ENCODE assay signal across 8 cellular contexts in genomic region chr15:64153480-64154367, GRCh38. TPM values are rescaled to one million over a fixed set of nuclear protein-coding genes. Genes with fewer than 3 reads are reported as not detected.
DNase-seq lines count a peak whose midpoint lies in the region; ATAC-seq and TF ChIP-seq lines count a peak whose summit lies in the region.

No MANE protein-coding gene starts in this region.

- H3K9me3 Mint-ChIP-seq in GM23338 = no peaks in the 10 kb centered on the region; the same call in 2 of the 3 replicates
- H3K9me3 Mint-ChIP-seq in activated T-helper 1 cell treated with anti-CD3 and anti-CD28 coated beads, Interleukin-12 subunit alpha, Interleukin-12 subunit beta, Interleukin-2, Interleukin-4 antibody, amounts not matched to agents 30 ng/mL and 10 ng/mL and 1 ng/mL, durations not matched to agents 14 hours and 24 hours and 36 hours = no peaks in the 10 kb centered on the region

- peak overlapping the region; percentile 89 for H3K27ac ChIP-seq in GM23338 (ENCODE audit: low read depth)
- H3K27ac ChIP-seq in neural cell (ENCODE audit: low read length) = no peak overlapping the region
- H3K27ac ChIP-seq in stomach = peak overlapping the region in 3 of 5 donors; percentile 33 to 49 (median 43)

- peak overlapping the region; percentile 12 for H3K9ac ChIP-seq in neural cell (ENCODE audit: low read length)

- TF ChIP-seq RAD21 in neural cell (conservative IDR thresholded peaks at IDR 0.05) = peak; percentile 74

- no peaks in the 10 kb centered on the region for H3K9me3 ChIP-seq in neural cell (ENCODE audit: low read length)
- no peaks in the 10 kb centered on the region for H3K9me3 ChIP-seq in stomach

- H3K4me1 Mint-ChIP-seq in GM23338 = peaks cover 18% of the 10 kb centered on the region
- H3K4me1 Mint-ChIP-seq in activated T-helper 1 cell treated with anti-CD3 and anti-CD28 coated beads, Interleukin-12 subunit alpha, Interleukin-12 subunit beta, Interleukin-2, Interleukin-4 antibody, amounts not matched to agents 30 ng/mL and 10 ng/mL and 1 ng/mL, durations not matched to agents 14 hours and 24 hours and 36 hours (ENCODE audit: low read depth) = peaks cover 25% of the 10 kb centered on the region

- DNase-seq in EL (peak; percentile 84), GM23338 (ENCODE audit: low spot score) (peak; percentile 91), LHCN-M2 (ENCODE audit: low read depth) (peak; percentile 76), RKO (ENCODE audit: low spot score) (peak; percentile 82), fibroblast of the aortic adventitia (ENCODE audit: low read depth) (peak; percentile 84), stomach (peak; percentile 94)
- peak; percentile 87 for DNase-seq in activated T-helper 1 cell treated with anti-CD3 and anti-CD28 coated beads, Interleukin-12 subunit alpha, Interleukin-12 subunit beta, Interleukin-2, Interleukin-4 antibody, amounts not matched to agents 30 ng/mL and 10 ng/mL and 1 ng/mL, durations not matched to agents 14 hours and 24 hours and 36 hours (ENCODE audit: low spot score)

- H3K4me2 ChIP-seq in GM23338 (peak overlapping the region; percentile 94), neural cell (ENCODE audit: low read length) (no peak overlapping the region)

- TF ChIP-seq CTCF in GM23338 (conservative IDR thresholded peaks at IDR 0.05; ENCODE audit: low read depth in 2 of 2) = peak; percentile 93 to 98
- TF ChIP-seq CTCF in fibroblast of the aortic adventitia (IDR thresholded peaks at IDR 0.05; ENCODE audit: insufficient read depth, low read length) = peak; percentile 99
- TF ChIP-seq CTCF in neural cell (IDR thresholded peaks at IDR 0.05; ENCODE audit: poor library complexity, severe bottlenecking) = peak; percentile 93
- peak in 5 of 7 experiments; percentile 92 to 99 (median 97) for TF ChIP-seq CTCF in stomach (IDR thresholded peaks at IDR 0.05)

- H3K36me3 ChIP-seq in GM23338 (ENCODE audit: insufficient read depth) = peaks cover 34% of the 10 kb centered on the region
- no peaks in the 10 kb centered on the region for H3K36me3 ChIP-seq in neural cell (ENCODE audit: insufficient read depth, low read length)
- peaks cover 36 to 50% (median 49%) of the 10 kb centered on the region in 4 donors for H3K36me3 ChIP-seq in stomach

- H3K4me3 Mint-ChIP-seq in GM23338 = peak overlapping the region; percentile 68
- peak overlapping the region; percentile 80 for H3K4me3 Mint-ChIP-seq in activated T-helper 1 cell treated with anti-CD3 and anti-CD28 coated beads, Interleukin-12 subunit alpha, Interleukin-12 subunit beta, Interleukin-2, Interleukin-4 antibody, amounts not matched to agents 30 ng/mL and 10 ng/mL and 1 ng/mL, durations not matched to agents 14 hours and 24 hours and 36 hours

- H3K9me2 ChIP-seq in GM23338 (ENCODE audit: insufficient read depth) = no peaks in the 10 kb centered on the region
- H3K9me2 ChIP-seq in neural cell (ENCODE audit: insufficient read depth, low read length) = no peaks in the 10 kb centered on the region

- no peaks in the 10 kb centered on the region for H3K79me2 ChIP-seq in GM23338 (replicated peaks; ENCODE audit: insufficient read depth)
- H3K79me2 ChIP-seq in neural cell (replicated peaks; ENCODE audit: insufficient read depth, low read length) = no peaks in the 10 kb centered on the region

- intact Hi-C loops in activated T-helper 1 cell treated with anti-CD3 and anti-CD28 coated beads, Interleukin-12 subunit alpha, Interleukin-12 subunit beta, Interleukin-2, Interleukin-4 antibody, amounts not matched to agents 30 ng/mL and 10 ng/mL and 1 ng/mL, durations not matched to agents 14 hours and 24 hours and 36 hours (cut with micrococcal nuclease) = loop anchor here (1.0 to 10.0 kb wide), 5 partner anchors 9 to 689 kb away; partner anchors contain the start of gene HERC1
- intact Hi-C loops in stomach (cut with DNase I; ENCODE audit: low total_unique reads) = loop anchor here (10.0 kb wide), 1 partner anchor 59 kb away; the partner anchor contains the start of genes CIAO2A and SNX1

- H2AFZ ChIP-seq in GM23338 = no peak overlapping the region
- no peak overlapping the region for H2AFZ ChIP-seq in neural cell (ENCODE audit: low read depth, low read length)

- H3K4me1 ChIP-seq in GM23338 (ENCODE audit: insufficient read depth) (peaks cover 13% of the 10 kb centered on the region), stomach (peaks cover 24 to 52% (median 45%) of the 10 kb centered on the region in 4 donors)

- TF ChIP-seq POLR2A in stomach (IDR thresholded peaks at IDR 0.05) = peak in 1 of 4 donors; percentile 27

- ATAC-seq in GM23338 = peak; percentile 74

- WGBS in stomach, 5 donors = 10 to 19% (median 15%) methylated on average over 12 of the region's 12 CpGs

- H3K36me3 Mint-ChIP-seq in GM23338 (ENCODE audit: low read depth) = peaks cover 41% of the 10 kb centered on the region
- H3K36me3 Mint-ChIP-seq in activated T-helper 1 cell treated with anti-CD3 and anti-CD28 coated beads, Interleukin-12 subunit alpha, Interleukin-12 subunit beta, Interleukin-2, Interleukin-4 antibody, amounts not matched to agents 30 ng/mL and 10 ng/mL and 1 ng/mL, durations not matched to agents 14 hours and 24 hours and 36 hours (ENCODE audit: low read depth) = peaks cover 19% of the 10 kb centered on the region

- H3K4me3 ChIP-seq in GM23338 (peak overlapping the region; percentile 82), fibroblast of the aortic adventitia (ENCODE audit: low read depth, low read length) (no peak overlapping the region), neural cell (ENCODE audit: low read length) (peak overlapping the region; percentile 64), stomach (peak overlapping the region in 1 of 4 donors; percentile 62)

- H3K27me3 ChIP-seq in GM23338 (ENCODE audit: insufficient read depth) = peaks cover 18% of the 10 kb centered on the region
- peaks cover 23% of the 10 kb centered on the region for H3K27me3 ChIP-seq in neural cell (ENCODE audit: insufficient read depth, low read depth, low read length)
- H3K27me3 ChIP-seq in stomach = peaks cover 0 to 28% (median 22%) of the 10 kb centered on the region in 3 donors

- peaks cover 24% of the 10 kb centered on the region for H3K27me3 Mint-ChIP-seq in GM23338 (ENCODE audit: insufficient read depth, low read depth, poor library complexity)
- H3K27me3 Mint-ChIP-seq in activated T-helper 1 cell treated with anti-CD3 and anti-CD28 coated beads, Interleukin-12 subunit alpha, Interleukin-12 subunit beta, Interleukin-2, Interleukin-4 antibody, amounts not matched to agents 30 ng/mL and 10 ng/mL and 1 ng/mL, durations not matched to agents 14 hours and 24 hours and 36 hours (ENCODE audit: insufficient read depth) = peaks cover 5% of the 10 kb centered on the region

- H3F3A ChIP-seq in GM23338 (replicated peaks; ENCODE audit: low read depth) (peaks cover 31% of the 10 kb centered on the region), neural cell (ENCODE audit: insufficient read depth, low read length, poor library complexity, severe bottlenecking) (no peaks in the 10 kb centered on the region)

- no peak for TF ChIP-seq EP300 in neural cell (conservative IDR thresholded peaks at IDR 0.05; ENCODE audit: poor library complexity, severe bottlenecking)
- no peak for TF ChIP-seq EP300 in stomach (IDR thresholded peaks at IDR 0.05)

- H3K27ac Mint-ChIP-seq in GM23338 = no peak overlapping the region
- peak overlapping the region; percentile 75 for H3K27ac Mint-ChIP-seq in activated T-helper 1 cell treated with anti-CD3 and anti-CD28 coated beads, Interleukin-12 subunit alpha, Interleukin-12 subunit beta, Interleukin-2, Interleukin-4 antibody, amounts not matched to agents 30 ng/mL and 10 ng/mL and 1 ng/mL, durations not matched to agents 14 hours and 24 hours and 36 hours

- H4K20me1 ChIP-seq in GM23338 (replicated peaks; ENCODE audit: insufficient read depth) (peaks cover 13% of the 10 kb centered on the region; the same call in 1 of the 2 replicates), neural cell (ENCODE audit: insufficient read depth) (no peaks in the 10 kb centered on the region)

TF ChIP-seq in neural cell, 6 proteins besides CTCF, POLR2A, EP300 and RAD21 (continues in another document):
- peak; percentile 70 for TF ChIP-seq SMC3 (conservative IDR thresholded peaks at IDR 0.05; ENCODE audit: poor library complexity)

RNA-seq across cellular contexts. Expression of gene SNX22, which starts 2.2 kb away (rescaled TPM):
- 1.9 and 5.7 TPM in 2 replicates for total RNA-seq in GM23338 (2014; rRNA removed; shearing (Covaris generic))
- 3.7 TPM in 2 replicates for polyA plus RNA-seq in GM23338 (2016; fragmentation: Nextera tagmentation; extraction: Ambion mirVana)
- 0.06 TPM in 1 of 2 replicates, not detected in the other for total RNA-seq in LHCN-M2 (2014; rRNA removed)
- polyA plus RNA-seq in LHCN-M2 (2012) = 1.2 TPM
- 0.99 and 1.1 TPM in 2 replicates for total RNA-seq in activated T-helper 1 cell treated with anti-CD3 and anti-CD28 coated beads, Interleukin-12 subunit alpha, Interleukin-12 subunit beta, Interleukin-2, Interleukin-4 antibody, amounts not matched to agents 30 ng/mL and 10 ng/mL and 1 ng/mL, durations not matched to agents 14 hours and 24 hours and 36 hours
- 0.18 and 0.41 TPM in 2 replicates for total RNA-seq in fibroblast of the aortic adventitia (ENCODE audit: low replicate concordance)
- polyA plus RNA-seq in neural cell = 0.38 and 0.73 TPM in 2 replicates
- 1.7 and 2.1 TPM in 2 replicates for polyA minus RNA-seq in neural cell
- total RNA-seq in stomach = 10 to 100 TPM in 1 of 5 donors, 1 to 10 TPM in 1, under 1 TPM in 1, not detected in 2; 0.92 to 41.1 (median 5.9) TPM
- 1 to 10 TPM; 2.6 to 4.5 (median 3.1) TPM for polyA plus RNA-seq in stomach

RNA-seq across cellular contexts. Expression of gene PPIB, which starts 9.1 kb away (rescaled TPM):
- total RNA-seq in GM23338 (2014; rRNA removed; shearing (Covaris generic)) = 372 and 398 TPM in 2 replicates
- polyA plus RNA-seq in GM23338 (2016; fragmentation: Nextera tagmentation; extraction: Ambion mirVana) = 870 and 887 TPM in 2 replicates
- 478 and 568 TPM in 2 replicates for total RNA-seq in LHCN-M2 (2014; rRNA removed)
- 872 TPM for polyA plus RNA-seq in LHCN-M2 (2012)
- 383 and 388 TPM in 2 replicates for total RNA-seq in activated T-helper 1 cell treated with anti-CD3 and anti-CD28 coated beads, Interleukin-12 subunit alpha, Interleukin-12 subunit beta, Interleukin-2, Interleukin-4 antibody, amounts not matched to agents 30 ng/mL and 10 ng/mL and 1 ng/mL, durations not matched to agents 14 hours and 24 hours and 36 hours
- 237 and 811 TPM in 2 replicates for total RNA-seq in fibroblast of the aortic adventitia (ENCODE audit: low replicate concordance)
- polyA plus RNA-seq in neural cell = 202 and 206 TPM in 2 replicates
- polyA minus RNA-seq in neural cell = 99.3 and 109 TPM in 2 replicates
- total RNA-seq in stomach = 100 to 1,000 TPM; 116 to 468 (median 176) TPM
- 100 to 1,000 TPM; 227 to 582 (median 370) TPM for polyA plus RNA-seq in stomach

RNA-seq across cellular contexts. Expression of gene SNX1, which starts 57.9 kb away (rescaled TPM):
- 27.5 and 33.3 TPM in 2 replicates for total RNA-seq in GM23338 (2014; rRNA removed; shearing (Covaris generic))
- polyA plus RNA-seq in GM23338 (2016; fragmentation: Nextera tagmentation; extraction: Ambion mirVana) (29.1 and 33.8 TPM in 2 replicates), neural cell (35.7 and 44.7 TPM in 2 replicates), stomach (10 to 100 TPM; 38.8 to 62.3 (median 57.5) TPM)
- total RNA-seq in LHCN-M2 (2014; rRNA removed) (31.5 and 42.9 TPM in 2 replicates), fibroblast of the aortic adventitia (ENCODE audit: low replicate concordance) (37.0 and 55.0 TPM in 2 replicates), stomach (100 to 1,000 TPM in 1 of 5 donors, 10 to 100 TPM in 4; 61.2 to 119 (median 64.8) TPM)
- 52.9 TPM for polyA plus RNA-seq in LHCN-M2 (2012)
- 139 and 147 TPM in 2 replicates for total RNA-seq in activated T-helper 1 cell treated with anti-CD3 and anti-CD28 coated beads, Interleukin-12 subunit alpha, Interleukin-12 subunit beta, Interleukin-2, Interleukin-4 antibody, amounts not matched to agents 30 ng/mL and 10 ng/mL and 1 ng/mL, durations not matched to agents 14 hours and 24 hours and 36 hours
- 60.6 and 70.3 TPM in 2 replicates for polyA minus RNA-seq in neural cell
